Comparison of ENCODE assay signal across 14 cellular contexts in genomic region chr3:195859846-195860411, GRCh38. TPM values are rescaled to one million over a fixed set of nuclear protein-coding genes. Genes with fewer than 3 reads are reported as not detected.
DNase-seq lines count a peak whose midpoint lies in the region; ATAC-seq, FAIRE-seq and TF ChIP-seq lines count a peak whose summit lies in the region.
"Had no signal": no experiment of that assay in that cellular context is flagged by ENCODE, and none has a peak within 500 bp of the region (broad histone marks: within the 10 kb centered on the region; RNA-seq: fewer than 3 reads in every experiment).

No MANE protein-coding gene starts in this region.

- no peaks in the 10 kb centered on the region for H4K20me1 ChIP-seq in DND-41 (ENCODE audit: insufficient read depth, low read length)
- H4K20me1 ChIP-seq in KMS-11 (ENCODE audit: insufficient read depth): no peaks in the 10 kb centered on the region
- H4K20me1 ChIP-seq in neural progenitor cell (ENCODE audit: low read depth): no peaks in the 10 kb centered on the region

- H3K4me3 ChIP-seq in DND-41 (ENCODE audit: low read depth in 1 of 2, low read length in 2 of 2) (no peak overlapping the region), KMS-11 (IDR thresholded peaks at IDR 0.05; ENCODE audit: insufficient read depth, low read depth, low read length) (no peak overlapping the region), neural progenitor cell (no peak overlapping the region), small intestine (ENCODE audit: low read depth in 1 of 2, low read length in 2 of 2) (no peak overlapping the region), brain microvascular endothelial cell (ENCODE audit: low read depth, low read length) (no peak overlapping the region)
- H3K4me3 ChIP-seq: SJCRH30 had no signal

- peaks cover 11% of the 10 kb centered on the region for H3F3A ChIP-seq in neural progenitor cell (ENCODE audit: low read depth)

- in situ Hi-C loops in brain microvascular endothelial cell (cut with HindIII; ENCODE audit: low pct_ligation_motif_present, low sequenced_read_pairs): no loop called here

- peaks cover 6% of the 10 kb centered on the region for H3K36me3 Mint-ChIP-seq in activated T-helper 17 cell treated with anti-CD3 and anti-CD28 coated beads, Interleukin-2, amount 50 U/mL, for 72 hours (ENCODE audit: low read depth)
- H3K36me3 Mint-ChIP-seq in neural progenitor cell: no peaks in the 10 kb centered on the region
- H3K36me3 Mint-ChIP-seq: activated naive CD4-positive, alpha-beta T cell treated with anti-CD3 and anti-CD28 coated beads, Interleukin-2, amount 50 U/mL, for 72 hours had no signal

- H3K27ac Mint-ChIP-seq in activated T-helper 17 cell treated with anti-CD3 and anti-CD28 coated beads, Interleukin-2, amount 50 U/mL, for 72 hours: no peak overlapping the region
- peak overlapping the region; percentile 10 for H3K27ac Mint-ChIP-seq in neural progenitor cell

- H3K9me3 ChIP-seq in DND-41 (ENCODE audit: insufficient read depth, low read length, severe bottlenecking): no peaks in the 10 kb centered on the region
- H3K9me3 ChIP-seq in neural progenitor cell (ENCODE audit: low read depth): no peaks in the 10 kb centered on the region
- no peaks in the 10 kb centered on the region for H3K9me3 ChIP-seq in small intestine (ENCODE audit: control insufficient read depth, low read depth)
- H3K9me3 ChIP-seq: heart left ventricle, SJCRH30 had no signal

- H3K9ac ChIP-seq in DND-41 (ENCODE audit: low read depth, low read length) (no peak overlapping the region), KMS-11 (no peak overlapping the region), neural progenitor cell (no peak overlapping the region)

- DNase-seq in DND-41: no peak
- DNase-seq in neural progenitor cell (ENCODE audit: low spot score): peak; percentile 49
- DNase-seq in small intestine: no peak
- no peak for DNase-seq in NK-92 (lab: John Stamatoyannopoulos, UW; ENCODE audit: unreplicated experiment)
- no peak for DNase-seq in brain microvascular endothelial cell

- peak overlapping the region; percentile 68 for H3K4me3 Mint-ChIP-seq in activated T-helper 17 cell treated with anti-CD3 and anti-CD28 coated beads, Interleukin-2, amount 50 U/mL, for 72 hours
- no peak overlapping the region for H3K4me3 Mint-ChIP-seq in neural progenitor cell
- H3K4me3 Mint-ChIP-seq: central memory CD8-positive, alpha-beta T cell had no signal

- no peaks in the 10 kb centered on the region for H3K4me1 Mint-ChIP-seq in activated T-helper 17 cell treated with anti-CD3 and anti-CD28 coated beads, Interleukin-2, amount 50 U/mL, for 72 hours
- peaks cover 19% of the 10 kb centered on the region for H3K4me1 Mint-ChIP-seq in neural progenitor cell

- H3K4me2 ChIP-seq in DND-41 (ENCODE audit: insufficient read depth, low read length) (no peak overlapping the region), KMS-11 (peak overlapping the region; percentile 30; the same call in 1 of the 2 replicates), neural progenitor cell (no peak overlapping the region)

- H3K27ac ChIP-seq in DND-41 (ENCODE audit: low read length) (no peak overlapping the region), KMS-11 (no peak overlapping the region), neural progenitor cell (no peak overlapping the region), small intestine (ENCODE audit: low read depth in 1 of 2, low read length in 1 of 2) (no peak overlapping the region), brain microvascular endothelial cell (no peak overlapping the region)
- H3K27ac ChIP-seq: heart left ventricle, SJCRH30 had no signal

- TF ChIP-seq CTCF in DND-41 (IDR thresholded peaks at IDR 0.05; ENCODE audit: borderline replicate concordance, extremely low read depth, low read length, poor library complexity, severe bottlenecking): no peak
- TF ChIP-seq CTCF in KMS-11 (conservative IDR thresholded peaks at IDR 0.05; ENCODE audit: low read depth, low read length): no peak
- TF ChIP-seq CTCF in neural progenitor cell (IDR thresholded peaks at IDR 0.05): no peak
- TF ChIP-seq CTCF in brain microvascular endothelial cell (IDR thresholded peaks at IDR 0.05; ENCODE audit: low read depth, low read length, missing control alignments): no peak

- H3K36me3 ChIP-seq in DND-41 (ENCODE audit: insufficient read depth, low read length) (peaks cover 5% of the 10 kb centered on the region; the same call in 1 of the 2 replicates), KMS-11 (ENCODE audit: insufficient read depth) (no peaks in the 10 kb centered on the region), neural progenitor cell (no peaks in the 10 kb centered on the region), small intestine (ENCODE audit: control insufficient read depth in 2 of 2, insufficient read depth in 2 of 2, low read length in 2 of 2) (no peaks in the 10 kb centered on the region), brain microvascular endothelial cell (replicated peaks) (no peaks in the 10 kb centered on the region)

- H3K4me1 ChIP-seq in DND-41 (ENCODE audit: insufficient read depth, low read length): 0 out of 2 replicates have a peak, but pooled peaks cover 5% of the 10 kb centered on the region
- peaks cover 12% of the 10 kb centered on the region for H3K4me1 ChIP-seq in KMS-11 (ENCODE audit: low read depth, poor library complexity, severe bottlenecking)
- H3K4me1 ChIP-seq in neural progenitor cell: no peaks in the 10 kb centered on the region
- no peaks in the 10 kb centered on the region for H3K4me1 ChIP-seq in small intestine (ENCODE audit: control insufficient read depth in 2 of 2, insufficient read depth in 1 of 2, low read depth in 1 of 2, low read length in 1 of 2)
- H3K4me1 ChIP-seq: SJCRH30 had no signal

- no peak for FAIRE-seq in small intestine (lab: Jason Lieb, UNC)
- FAIRE-seq: urothelium cell line had no signal

- H2AFZ ChIP-seq in DND-41 (ENCODE audit: low read depth, low read length) (0 out of 2 replicates have a peak overlapping the region, but pooled peaks have one; percentile 32), KMS-11 (ENCODE audit: low read depth) (peak overlapping the region; percentile 67; the same call in 1 of the 2 replicates), neural progenitor cell (replicated peaks) (no peak overlapping the region)

- H3K79me2 ChIP-seq in DND-41 (ENCODE audit: insufficient read depth, low read length) (no peaks in the 10 kb centered on the region), KMS-11 (ENCODE audit: insufficient read depth, low read depth) (no peaks in the 10 kb centered on the region), neural progenitor cell (ENCODE audit: low read depth) (no peaks in the 10 kb centered on the region)

- H3K27me3 Mint-ChIP-seq in activated T-helper 17 cell treated with anti-CD3 and anti-CD28 coated beads, Interleukin-2, amount 50 U/mL, for 72 hours: no peaks in the 10 kb centered on the region
- H3K27me3 Mint-ChIP-seq in neural progenitor cell (ENCODE audit: insufficient read depth, low read depth): peaks cover 6% of the 10 kb centered on the region
- H3K27me3 Mint-ChIP-seq: central memory CD8-positive, alpha-beta T cell had no signal

- H3K27me3 ChIP-seq in DND-41 (ENCODE audit: insufficient read depth, low read length, poor library complexity) (no peaks in the 10 kb centered on the region), KMS-11 (ENCODE audit: insufficient read depth, low read depth) (no peaks in the 10 kb centered on the region), neural progenitor cell (no peaks in the 10 kb centered on the region), small intestine (ENCODE audit: control insufficient read depth in 2 of 2, insufficient read depth in 2 of 2, low read length in 2 of 2) (no peaks in the 10 kb centered on the region), brain microvascular endothelial cell (replicated peaks) (no peaks in the 10 kb centered on the region)
- H3K27me3 ChIP-seq: SJCRH30 had no signal

- WGBS in small intestine, 3 donors: 82 to 87% (median 84%) methylated on average over 22 to 23 of the region's 23 CpGs

- no peaks in the 10 kb centered on the region for H3K9me3 Mint-ChIP-seq in activated T-helper 17 cell treated with anti-CD3 and anti-CD28 coated beads, Interleukin-2, amount 50 U/mL, for 72 hours
- H3K9me3 Mint-ChIP-seq in neural progenitor cell: no peaks in the 10 kb centered on the region
- H3K9me3 Mint-ChIP-seq: activated naive CD4-positive, alpha-beta T cell treated with anti-CD3 and anti-CD28 coated beads, Interleukin-2, amount 50 U/mL, for 72 hours; central memory CD8-positive, alpha-beta T cell had no signal

- ATAC-seq in DND-41 (ENCODE audit: insufficient read depth, low read depth): no peak
- no peak for ATAC-seq in activated T-helper 17 cell treated with anti-CD3 and anti-CD28 coated beads, Interleukin-2, amount 50 U/mL, for 72 hours (replicated peaks)
- ATAC-seq in HG03159 (IDR thresholded peaks at IDR 0.05; ENCODE audit: unreplicated experiment): no peak
- ATAC-seq: heart left ventricle had no signal

RNA-seq across cellular contexts. Expression of gene MUC4, which starts 48.2 kb away (rescaled TPM):
- total RNA-seq in activated T-helper 17 cell treated with anti-CD3 and anti-CD28 coated beads, Interleukin-2, amount 50 U/mL, for 72 hours: 1 to 10 TPM; 2.4 to 3.1 TPM
- 0.53 TPM in 1 of 2 replicates, not detected in the other for total RNA-seq in neural progenitor cell (ENCODE audit: low replicate concordance)
- polyA plus RNA-seq in small intestine: 1 to 10 TPM in 1 of 3 donors, under 1 TPM in 2; under 0.01 to 3.8 (median 0.27) TPM
- total RNA-seq: myocyte had no signal

RNA-seq across cellular contexts. Expression of gene TNK2, which starts 48.4 kb away (rescaled TPM):
- 10 to 100 TPM; 56.5 to 67.7 TPM for total RNA-seq in activated T-helper 17 cell treated with anti-CD3 and anti-CD28 coated beads, Interleukin-2, amount 50 U/mL, for 72 hours
- total RNA-seq in neural progenitor cell (ENCODE audit: low replicate concordance): 5.4 and 19.0 TPM in 2 replicates
- polyA plus RNA-seq in small intestine: 10 to 100 TPM in 2 of 3 donors, 1 to 10 TPM in 1; 6.7 to 17.8 (median 14.6) TPM
